1 cellular context compared by ENCODE assay signal in genomic region chr3:52704611-52705437, GRCh38.
A peak's percentile ranks its signal among the peaks of the same experiment; 100 is the strongest.
TF ChIP-seq lines count a peak whose summit lies in the region.

No MANE protein-coding gene starts in this region.

TF ChIP-seq in HEK293, 187 proteins besides CTCF, POLR2A, EP300 and RAD21 (continued from another document):
- no peak; the same call in 1 of the 2 replicates for TF ChIP-seq PRDM10 (tag by site-specific recombination; IDR thresholded peaks at IDR 0.05)
- no peak for TF ChIP-seq SP2 (tag by site-specific recombination; IDR thresholded peaks at IDR 0.05)
- peak; percentile 62 for TF ChIP-seq PRDM1 (tag by site-specific recombination; IDR thresholded peaks at IDR 0.05)
- TF ChIP-seq ZNF391 (tag by site-specific recombination; IDR thresholded peaks at IDR 0.05; ENCODE audit: borderline replicate concordance, low read depth): no peak
- TF ChIP-seq GLIS1 (tag by site-specific recombination; IDR thresholded peaks at IDR 0.05): peak; percentile 79
- TF ChIP-seq ZBTB17 (tag by site-specific recombination; IDR thresholded peaks at IDR 0.05): peak; percentile 95
- no peak for TF ChIP-seq ZBTB1 (tag by site-specific recombination; IDR thresholded peaks at IDR 0.05)
- TF ChIP-seq ZBTB20 (tag by site-specific recombination; IDR thresholded peaks at IDR 0.05): peak; percentile 99
- no peak for TF ChIP-seq SP3 (tag by site-specific recombination; IDR thresholded peaks at IDR 0.05)
TF ChIP-seq in HEK293: peak in this region for 7.
